Comparison of ENCODE assay signal across 12 cellular contexts in genomic region chr10:59387951-59388431, GRCh38. TPM values are rescaled to one million over a fixed set of nuclear protein-coding genes. Genes with fewer than 3 reads are reported as not detected.
A peak's percentile ranks its signal among the peaks of the same experiment; 100 is the strongest.
DNase-seq lines count a peak whose midpoint lies in the region; ATAC-seq and TF ChIP-seq lines count a peak whose summit lies in the region.
"Had no signal": no experiment of that assay in that cellular context is flagged by ENCODE, and none has a peak within 500 bp of the region (broad histone marks: within the 10 kb centered on the region; RNA-seq: fewer than 3 reads in every experiment).

No MANE protein-coding gene starts in this region.

- TF ChIP-seq CTCF in fibroblast of mammary gland (conservative IDR thresholded peaks at IDR 0.05; ENCODE audit: control insufficient read depth, insufficient read depth, low read depth, low read length) = no peak
- TF ChIP-seq CTCF in body of pancreas (IDR thresholded peaks at IDR 0.05) = no peak

- H3K9me3 ChIP-seq in body of pancreas = no peaks in the 10 kb centered on the region

- no peaks in the 10 kb centered on the region for H3K36me3 ChIP-seq in body of pancreas (replicated peaks in 1 of 2; ENCODE audit: insufficient read depth in 1 of 2, low read depth in 2 of 2)

- no peak overlapping the region for H3K4me3 ChIP-seq in fibroblast of mammary gland (ENCODE audit: control insufficient read depth, low read depth, low read length)
- no peak overlapping the region for H3K4me3 ChIP-seq in body of pancreas

- no peaks in the 10 kb centered on the region for H3K27me3 ChIP-seq in body of pancreas

- in situ Hi-C loops in SK-MEL-5 (cut with HindIII; ENCODE audit: low pct_unique_long_range_greater_than_20kb, low sequenced_read_pairs) = no loop called here

- ATAC-seq in body of pancreas = no peak
- ATAC-seq: activated naive CD8-positive, alpha-beta T cell treated with anti-CD3 and anti-CD28 coated beads, Interleukin-2, amount 50 U/mL, for 24 hours had no signal

- no peak overlapping the region for H3K27ac ChIP-seq in body of pancreas

- DNase-seq in GM03348 (ENCODE audit: low spot score) = peak; percentile 70
- peak; percentile 32 for DNase-seq in SK-MEL-5 (ENCODE audit: low read depth, low spot score)
- DNase-seq in fibroblast of mammary gland (ENCODE audit: low read depth) = peak; percentile 93
- DNase-seq in retina = peak; percentile 25
- DNase-seq in stimulated activated CD4-positive, alpha-beta T cell treated with anti-CD3 and anti-CD28 coated beads, Interleukin-4, amount 100 ng/mL, for 1 hour = no peak
- no peak for DNase-seq in body of pancreas
- no peak for DNase-seq in NCI-H1417 (lab: John Stamatoyannopoulos, UW)
- no peak for DNase-seq in stimulated activated naive CD4-positive, alpha-beta T cell (lab: John Stamatoyannopoulos, UW)
- DNase-seq: activated naive CD8-positive, alpha-beta T cell treated with anti-CD3 and anti-CD28 coated beads, Interleukin-2, amount 50 U/mL, for 24 hours; DMS153; KG1; small intestine had no signal

- no peaks in the 10 kb centered on the region for H3K4me1 ChIP-seq in body of pancreas

- intact Hi-C loops in body of pancreas (cut with DNase I) = no loop called here

- TF ChIP-seq POLR2A in body of pancreas (IDR thresholded peaks at IDR 0.05) = no peak

- WGBS in body of pancreas, 2 donors = 58 to 69% methylated on average over 1 of the region's 1 CpG

RNA-seq across cellular contexts. Expression of gene FAM13C, which starts 25.6 kb away (rescaled TPM):
- total RNA-seq in SK-MEL-5 (2014; rRNA removed; shearing (Covaris generic)) = 0.21 and 0.67 TPM in 2 replicates
- 0.16 and 1.5 TPM in 2 replicates for polyA plus RNA-seq in SK-MEL-5 (2015; cell fraction: cytosol; rRNA removed)
- 1.4 and 2.4 TPM in 2 replicates for polyA plus RNA-seq in SK-MEL-5 (2015; cell fraction: nucleus; rRNA removed)
- total RNA-seq in body of pancreas = 1 to 10 TPM; 5.4 to 9.6 TPM

Comparison
In these comparisons a context has a peak if more than half of its experiments do, and no peak if none do; other contexts are left out.
1. DNase-seq: peak in GM03348 (single experiment), SK-MEL-5 (single experiment), fibroblast of mammary gland (single experiment) and retina (single experiment); none in stimulated activated CD4-positive, alpha-beta T cell treated with anti-CD3 and anti-CD28 coated beads, Interleukin-4, amount 100 ng/mL, for 1 hour (single experiment), body of pancreas (0 of 4), NCI-H1417 (0 of 3) and stimulated activated naive CD4-positive, alpha-beta T cell (0 of 6).